30 cellular contexts compared by ENCODE assay signal in the genomic region with DNA sequence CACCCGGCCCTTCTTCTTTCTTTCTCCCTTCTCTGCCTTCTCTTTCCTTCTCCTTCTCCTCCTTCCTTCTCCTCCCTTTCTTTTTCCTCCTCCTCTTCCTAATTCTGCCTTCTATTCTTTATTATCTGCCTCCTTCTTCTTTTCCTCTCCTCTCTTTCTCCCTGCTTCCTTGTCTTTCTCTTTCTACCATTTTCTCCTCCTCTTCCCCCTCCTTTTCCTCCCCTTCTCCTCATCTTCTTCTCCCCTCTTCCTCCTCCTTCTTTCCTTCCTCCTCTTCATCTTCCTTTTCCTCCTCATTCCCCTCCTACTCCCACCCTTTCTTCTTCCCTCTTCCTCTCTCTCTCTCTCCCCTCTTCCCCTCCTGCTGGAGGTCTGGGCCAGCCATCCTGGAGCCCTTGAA.
"Had no signal": no experiment of that assay in that cellular context is flagged by ENCODE, and none has a peak within 500 bp of the region (broad histone marks: within the 10 kb centered on the region; RNA-seq: fewer than 3 reads in every experiment).

No MANE protein-coding gene starts in this region.

- FAIRE-seq: bronchial epithelial cell had no signal

- H3K4me3 Mint-ChIP-seq: activated CD4-positive, alpha-beta memory T cell treated with anti-CD3 and anti-CD28 coated beads for 36 hours; activated CD4-positive, alpha-beta T cell treated with anti-CD3 and anti-CD28 coated beads, Interleukin-2, amount 10 ng/mL, durations not matched to agents 7 days and 5 days had no signal

- H3K9me3 ChIP-seq: body of pancreas, MG63 had no signal

- H3K27ac ChIP-seq: ascending aorta, body of pancreas, KMS-11, SK-N-MC, VCaP had no signal

- H3K27ac Mint-ChIP-seq: activated CD4-positive, alpha-beta memory T cell treated with anti-CD3 and anti-CD28 coated beads for 36 hours; activated CD4-positive, alpha-beta T cell treated with anti-CD3 and anti-CD28 coated beads, Interleukin-2, amount 10 ng/mL, durations not matched to agents 7 days and 5 days had no signal

- ATAC-seq: body of pancreas, Panc1, Right ventricle myocardium inferior, T-cell had no signal

- H3K4me3 ChIP-seq: ascending aorta, body of pancreas, MG63, SK-N-MC had no signal

- H3K36me3 Mint-ChIP-seq: T-cell had no signal

- H3K9me3 Mint-ChIP-seq: T-cell had no signal

- DNase-seq: activated CD4-positive, alpha-beta memory T cell treated with anti-CD3 and anti-CD28 coated beads for 36 hours; activated CD4-positive, alpha-beta T cell treated with anti-CD3 and anti-CD28 coated beads, Interleukin-2, amount 10 ng/mL, durations not matched to agents 7 days and 5 days; activated CD4-positive, CD25-positive, alpha-beta regulatory T cell; activated CD8-positive, alpha-beta memory T cell treated with anti-CD3 and anti-CD28 coated beads for 24 hours; activated naive CD4-positive, alpha-beta T cell; activated T-cell treated with anti-CD3 and anti-CD28 coated beads, Interleukin-2, amount 50 U/mL, for 48 hours; amniotic stem cell; body of pancreas; central memory CD4-positive, alpha-beta T cell; MG63; MV-4-11; NCI-H1092 treated with DMSO at 0.1 percent for 48 hours; NCI-H1417 treated with DMSO at 0.1 percent for 48 hours; NCI-H1694; NCI-H2029; NCI-H2107; NCI-H2171 treated with DMSO at 0.1 percent for 48 hours; NCI-H226; NCI-H526; NK-92 treated with Interleukin-12 subunit alpha and Interleukin-12 subunit beta, amount 100 ng/mL, for 24 hours; OCI-M1; RPMI8226; T-cell had no signal

- H3K36me3 ChIP-seq: ascending aorta, MG63 had no signal

- H3K27me3 ChIP-seq: ascending aorta, body of pancreas, MG63 had no signal

- H3K4me1 ChIP-seq: ascending aorta, body of pancreas had no signal

- H3K27me3 Mint-ChIP-seq: activated CD4-positive, alpha-beta memory T cell treated with anti-CD3 and anti-CD28 coated beads for 36 hours; activated CD4-positive, alpha-beta T cell treated with anti-CD3 and anti-CD28 coated beads, Interleukin-2, amount 10 ng/mL, durations not matched to agents 7 days and 5 days; T-cell had no signal
